ENCODE assay signal across 10 cellular contexts in the genomic region with DNA sequence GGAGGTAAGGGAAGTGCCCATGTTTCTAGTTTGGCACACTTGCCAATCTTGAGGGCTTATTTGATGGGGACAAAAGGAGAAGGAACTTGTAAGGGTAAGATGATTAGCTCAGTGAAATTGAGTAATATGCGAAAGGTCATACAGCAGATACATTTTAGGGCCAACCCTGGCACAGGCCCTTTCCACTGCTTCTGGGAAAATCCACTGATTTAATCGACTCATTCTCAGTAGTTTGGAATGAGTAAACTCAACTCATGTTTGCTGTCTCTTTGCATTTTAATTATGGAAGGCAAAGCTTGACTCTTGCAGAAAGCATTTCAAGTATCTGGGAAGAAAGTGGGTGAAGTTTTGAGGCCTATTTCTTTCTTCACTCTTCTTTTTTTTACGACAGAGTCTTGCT. TPM values are rescaled to one million over a fixed set of nuclear protein-coding genes. Genes with fewer than 3 reads are reported as not detected.
DNase-seq lines count a peak whose midpoint lies in the region; ATAC-seq and TF ChIP-seq lines count a peak whose summit lies in the region.
"Had no signal": no experiment of that assay in that cellular context is flagged by ENCODE, and none has a peak within 500 bp of the region (broad histone marks: within the 10 kb centered on the region; RNA-seq: fewer than 3 reads in every experiment).

No MANE protein-coding gene starts in this region.

- no peaks in the 10 kb centered on the region for H3K27me3 Mint-ChIP-seq in activated T-helper 1 cell treated with anti-CD3 and anti-CD28 coated beads, Interleukin-12 subunit alpha, Interleukin-12 subunit beta, Interleukin-2, Interleukin-4 antibody, amounts not matched to agents 30 ng/mL and 10 ng/mL and 1 ng/mL, durations not matched to agents 14 hours and 24 hours and 36 hours (ENCODE audit: insufficient read depth)
- H3K27me3 Mint-ChIP-seq in T-cell, result no peaks in the 10 kb centered on the region

- no peak overlapping the region for H3K4me3 ChIP-seq in HUES48 (ENCODE audit: low read depth, low read length)
- H3K4me3 ChIP-seq in astrocyte of the cerebellum (ENCODE audit: low read depth, low read length), result no peak overlapping the region
- H3K4me3 ChIP-seq in mesenchymal stem cell (ENCODE audit: insufficient read depth in 1 of 2, low read depth in 1 of 2, low read length in 2 of 2), result no peak overlapping the region
- H3K4me3 ChIP-seq: K562 had no signal

- peak overlapping the region; percentile 7 for H3K27ac ChIP-seq in HUES48 (ENCODE audit: low read depth, low read length)
- no peak overlapping the region for H3K27ac ChIP-seq in mesenchymal stem cell (ENCODE audit: low read length, poor library complexity, severe bottlenecking)

- H3K23ac ChIP-seq in mesenchymal stem cell (ENCODE audit: low read length in 2 of 2), result no peak overlapping the region

- H2BK120ac ChIP-seq in mesenchymal stem cell (ENCODE audit: low read depth, low read length), result no peak overlapping the region

- H3K27me3 ChIP-seq in HUES48 (ENCODE audit: control insufficient read depth, insufficient read depth, low read length), result no peaks in the 10 kb centered on the region
- no peaks in the 10 kb centered on the region for H3K27me3 ChIP-seq in mesenchymal stem cell (ENCODE audit: control insufficient read depth in 1 of 2, insufficient read depth in 1 of 2, low read length in 2 of 2)

- no peak overlapping the region for H2BK5ac ChIP-seq in mesenchymal stem cell (ENCODE audit: low read depth, low read length, poor library complexity, severe bottlenecking)

- no peak overlapping the region for H2AK5ac ChIP-seq in mesenchymal stem cell (ENCODE audit: low read length, severe bottlenecking)

- H3K9me3 ChIP-seq in HUES48 (ENCODE audit: control insufficient read depth, insufficient read depth, low read length) (no peaks in the 10 kb centered on the region), mesenchymal stem cell (ENCODE audit: control insufficient read depth, low read length) (no peaks in the 10 kb centered on the region)

- no peak overlapping the region for H3K4me3 Mint-ChIP-seq in activated T-helper 1 cell treated with anti-CD3 and anti-CD28 coated beads, Interleukin-12 subunit alpha, Interleukin-12 subunit beta, Interleukin-2, Interleukin-4 antibody, amounts not matched to agents 30 ng/mL and 10 ng/mL and 1 ng/mL, durations not matched to agents 14 hours and 24 hours and 36 hours
- H3K4me3 Mint-ChIP-seq in T-cell, result no peak overlapping the region

- peaks cover 28% of the 10 kb centered on the region for H3K79me1 ChIP-seq in mesenchymal stem cell (replicated peaks; ENCODE audit: low read length, poor library complexity, severe bottlenecking)

- no peaks in the 10 kb centered on the region for H3K9me3 Mint-ChIP-seq in activated T-helper 1 cell treated with anti-CD3 and anti-CD28 coated beads, Interleukin-12 subunit alpha, Interleukin-12 subunit beta, Interleukin-2, Interleukin-4 antibody, amounts not matched to agents 30 ng/mL and 10 ng/mL and 1 ng/mL, durations not matched to agents 14 hours and 24 hours and 36 hours
- no peaks in the 10 kb centered on the region for H3K9me3 Mint-ChIP-seq in T-cell

- no peak overlapping the region for H2AFZ ChIP-seq in mesenchymal stem cell (ENCODE audit: low read depth, low read length)

- DNase-seq in AG08396 (ENCODE audit: low spot score) (peak; percentile 57), astrocyte of the cerebellum (ENCODE audit: low read depth) (peak; percentile 37), mesenchymal stem cell (peak; percentile 85), HEK293T (ENCODE audit: extremely low spot score) (no peak), T-cell (no peak)
- no peak for DNase-seq in activated T-helper 1 cell treated with anti-CD3 and anti-CD28 coated beads, Interleukin-12 subunit alpha, Interleukin-12 subunit beta, Interleukin-2, Interleukin-4 antibody, amounts not matched to agents 30 ng/mL and 10 ng/mL and 1 ng/mL, durations not matched to agents 14 hours and 24 hours and 36 hours (ENCODE audit: low spot score)
- DNase-seq: SHP77 treated with DMSO at 0.1 percent for 48 hours had no signal

- ATAC-seq in GM21619 (IDR thresholded peaks at IDR 0.05; ENCODE audit: unreplicated experiment), result no peak
- no peak for ATAC-seq in T-cell (replicated peaks in 1 of 4)
- ATAC-seq: K562 had no signal

- H3K36me3 Mint-ChIP-seq in activated T-helper 1 cell treated with anti-CD3 and anti-CD28 coated beads, Interleukin-12 subunit alpha, Interleukin-12 subunit beta, Interleukin-2, Interleukin-4 antibody, amounts not matched to agents 30 ng/mL and 10 ng/mL and 1 ng/mL, durations not matched to agents 14 hours and 24 hours and 36 hours (ENCODE audit: low read depth), result peaks cover 4% of the 10 kb centered on the region
- peaks cover 6% of the 10 kb centered on the region for H3K36me3 Mint-ChIP-seq in T-cell

- intact Hi-C loops in activated T-helper 1 cell treated with anti-CD3 and anti-CD28 coated beads, Interleukin-12 subunit alpha, Interleukin-12 subunit beta, Interleukin-2, Interleukin-4 antibody, amounts not matched to agents 30 ng/mL and 10 ng/mL and 1 ng/mL, durations not matched to agents 14 hours and 24 hours and 36 hours (cut with micrococcal nuclease), result no loop called here

- TF ChIP-seq CTCF in astrocyte of the cerebellum (IDR thresholded peaks at IDR 0.05; ENCODE audit: low read depth, low read length, missing control alignments), result no peak

- POLR2A ChIA-PET in HEK293T (lab: Yijun Ruan, JAX) (no interaction called here), T-cell (lab: Charles Lee) (interaction anchor here in 1 of 2 donors (0.6 to 0.8 kb wide), 2 partner anchors 30 to 64 kb away, joined by 6 to 7 read pairs; no protein-coding TSS in a partner anchor)

- H3K36me3 ChIP-seq in HUES48 (ENCODE audit: control insufficient read depth, insufficient read depth, low read length) (peaks cover 3% of the 10 kb centered on the region; the same call in 1 of the 2 replicates), mesenchymal stem cell (ENCODE audit: control insufficient read depth in 1 of 2, insufficient read depth in 2 of 2, low read depth in 1 of 2, low read length in 2 of 2) (peaks cover 5 to 8% of the 10 kb centered on the region in 2 experiments)

- H3K4me2 ChIP-seq in mesenchymal stem cell (ENCODE audit: low read length, poor library complexity, severe bottlenecking), result no peak overlapping the region

- no peak overlapping the region for H3K9ac ChIP-seq in HUES48 (ENCODE audit: low read depth, low read length)
- H3K9ac ChIP-seq in mesenchymal stem cell (ENCODE audit: low read length), result peak overlapping the region; percentile 14

- no peak overlapping the region for H2BK12ac ChIP-seq in mesenchymal stem cell (ENCODE audit: low read length in 2 of 2)

- 83% methylated on average over 2 of the region's 3 CpGs for WGBS in mesenchymal stem cell

- H3K14ac ChIP-seq in mesenchymal stem cell (ENCODE audit: low read length in 2 of 2), result no peak overlapping the region

- H3K4ac ChIP-seq in mesenchymal stem cell (ENCODE audit: low read depth in 1 of 2, low read length in 2 of 2), result no peak overlapping the region

- H4K8ac ChIP-seq in mesenchymal stem cell (ENCODE audit: low read length), result no peak overlapping the region

- H4K91ac ChIP-seq in mesenchymal stem cell (ENCODE audit: low read length), result no peak overlapping the region

- H3K27ac Mint-ChIP-seq in activated T-helper 1 cell treated with anti-CD3 and anti-CD28 coated beads, Interleukin-12 subunit alpha, Interleukin-12 subunit beta, Interleukin-2, Interleukin-4 antibody, amounts not matched to agents 30 ng/mL and 10 ng/mL and 1 ng/mL, durations not matched to agents 14 hours and 24 hours and 36 hours, result no peak overlapping the region
- H3K27ac Mint-ChIP-seq in T-cell, result no peak overlapping the region

- no peak overlapping the region for H2BK15ac ChIP-seq in mesenchymal stem cell (ENCODE audit: low read depth, poor library complexity, severe bottlenecking)

- peaks cover 11% of the 10 kb centered on the region for H3K4me1 Mint-ChIP-seq in activated T-helper 1 cell treated with anti-CD3 and anti-CD28 coated beads, Interleukin-12 subunit alpha, Interleukin-12 subunit beta, Interleukin-2, Interleukin-4 antibody, amounts not matched to agents 30 ng/mL and 10 ng/mL and 1 ng/mL, durations not matched to agents 14 hours and 24 hours and 36 hours (ENCODE audit: low read depth)
- H3K4me1 Mint-ChIP-seq in T-cell, result peaks cover 37 to 45% (median 40%) of the 10 kb centered on the region in 3 donors

- H3K4me1 ChIP-seq in HUES48 (ENCODE audit: control insufficient read depth, insufficient read depth, low read length) (no peaks in the 10 kb centered on the region; the same call in 1 of the 2 replicates), mesenchymal stem cell (ENCODE audit: control insufficient read depth, insufficient read depth, low read depth, low read length) (no peaks in the 10 kb centered on the region)

- H3K18ac ChIP-seq in mesenchymal stem cell (ENCODE audit: low read depth in 1 of 2, low read length in 2 of 2), result no peak overlapping the region

- CTCF ChIA-PET in HEK293T (lab: Yijun Ruan, JAX), result no interaction called here
- CTCF ChIA-PET in T-cell (lab: Charles Lee), result no interaction called here

- in situ Hi-C loops in astrocyte of the cerebellum (cut with HindIII; ENCODE audit: low sequenced_read_pairs), result no loop called here

TF ChIP-seq in HEK293T, 16 proteins besides CTCF, POLR2A, EP300 and RAD21:
- TF ChIP-seq LEF1 (IDR thresholded peaks at IDR 0.05; ENCODE audit: borderline replicate concordance) (no peak), ARNT (IDR thresholded peaks at IDR 0.05) (no peak), FOXK2 (IDR thresholded peaks at IDR 0.05) (no peak), NFRKB (IDR thresholded peaks at IDR 0.05) (no peak)

RNA-seq across cellular contexts. Expression of a gene that starts 20.0 kb away (rescaled TPM):
- polyA plus RNA-seq in mesenchymal stem cell (2013, experiment 1 of 2), result 24.7 TPM
- 24.0 TPM for polyA plus RNA-seq in mesenchymal stem cell (2013, experiment 2 of 2)
- 50.5 and 61.9 TPM in 2 replicates for total RNA-seq in activated T-helper 1 cell treated with anti-CD3 and anti-CD28 coated beads, Interleukin-12 subunit alpha, Interleukin-12 subunit beta, Interleukin-2, Interleukin-4 antibody, amounts not matched to agents 30 ng/mL and 10 ng/mL and 1 ng/mL, durations not matched to agents 14 hours and 24 hours and 36 hours
- 100 to 1,000 TPM in 2 of 5 donors, 10 to 100 TPM in 3; 67.8 to 174 (median 68.9) TPM for total RNA-seq in T-cell

RNA-seq across cellular contexts. Expression of a gene that starts 49.8 kb away (rescaled TPM):
- 142 TPM for polyA plus RNA-seq in mesenchymal stem cell (2013, experiment 1 of 2)
- 138 TPM for polyA plus RNA-seq in mesenchymal stem cell (2013, experiment 2 of 2)
- 349 and 357 TPM in 2 replicates for total RNA-seq in activated T-helper 1 cell treated with anti-CD3 and anti-CD28 coated beads, Interleukin-12 subunit alpha, Interleukin-12 subunit beta, Interleukin-2, Interleukin-4 antibody, amounts not matched to agents 30 ng/mL and 10 ng/mL and 1 ng/mL, durations not matched to agents 14 hours and 24 hours and 36 hours
- 100 to 1,000 TPM; 482 to 966 (median 536) TPM for total RNA-seq in T-cell

Comparison
In these comparisons a context has a peak if more than half of its experiments do, and no peak if none do; other contexts are left out.
1. DNase-seq: peak in AG08396 (single experiment), astrocyte of the cerebellum (single experiment) and mesenchymal stem cell (single experiment); none in activated T-helper 1 cell treated with anti-CD3 and anti-CD28 coated beads, Interleukin-12 subunit alpha, Interleukin-12 subunit beta, Interleukin-2, Interleukin-4 antibody, amounts not matched to agents 30 ng/mL and 10 ng/mL and 1 ng/mL, durations not matched to agents 14 hours and 24 hours and 36 hours (single experiment), HEK293T (single experiment) and T-cell (0 of 34).